ENCODE assay signal across 22 cellular contexts in the genomic region with DNA sequence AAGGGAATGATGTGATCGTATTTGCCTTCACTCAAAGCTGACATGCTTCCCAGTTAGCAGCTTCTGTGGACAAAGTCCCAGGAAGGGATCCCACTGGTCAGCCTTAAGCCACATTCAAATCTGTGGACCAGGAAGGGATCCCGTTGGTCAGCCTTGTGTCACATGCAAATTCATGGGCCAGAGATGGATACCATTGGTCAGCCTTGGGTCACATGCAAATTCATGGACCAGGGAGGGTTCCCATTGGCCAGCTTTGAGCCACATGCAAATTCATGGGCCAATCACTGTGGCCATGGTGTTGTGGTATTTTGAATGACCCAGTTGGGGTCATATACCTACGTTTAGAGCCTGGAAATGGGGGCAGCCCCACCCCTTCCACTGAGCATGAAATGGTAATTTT.
DNase-seq lines count a peak whose midpoint lies in the region; ATAC-seq, FAIRE-seq and TF ChIP-seq lines count a peak whose summit lies in the region.
"Had no signal": no experiment of that assay in that cellular context is flagged by ENCODE, and none has a peak within 500 bp of the region (broad histone marks: within the 10 kb centered on the region; RNA-seq: fewer than 3 reads in every experiment).

No MANE protein-coding gene starts in this region.

- H3K4me3 ChIP-seq in K562, result no peak overlapping the region
- H3K4me3 ChIP-seq in tibial nerve, result no peak overlapping the region
- H3K4me3 ChIP-seq: BLaER1 had no signal

- H3K4me3 Mint-ChIP-seq in Calu3 (ENCODE audit: low read depth, unreplicated experiment), result no peak overlapping the region
- no peak overlapping the region for H3K4me3 Mint-ChIP-seq in progenitor cell of endocrine pancreas (ENCODE audit: low read depth)
- H3K4me3 Mint-ChIP-seq: B cell; CD4-positive, CD25-positive, alpha-beta regulatory T cell; CD8-positive, alpha-beta memory T cell had no signal

- no peaks in the 10 kb centered on the region for H3K9me1 ChIP-seq in K562 (ENCODE audit: control insufficient read depth, insufficient read depth, low read length)

- CTCF ChIA-PET in K562 (lab: Yijun Ruan, JAX; ENCODE audit: low intra/inter-chr PET ratio) (no interaction called here), Calu3 (lab: Charles Lee) (no interaction called here)

- H3K27ac ChIP-seq in K562 (ENCODE audit: extremely low read depth, low read depth, low read length) (no peak overlapping the region), tibial nerve (no peak overlapping the region)
- H3K27ac ChIP-seq: 22Rv1, BLaER1, C4-2B had no signal

- H3K36me3 ChIP-seq in K562 (ENCODE audit: control insufficient read depth, insufficient read depth, low read length) (no peaks in the 10 kb centered on the region), tibial nerve (no peaks in the 10 kb centered on the region)
- H3K36me3 ChIP-seq: BLaER1 had no signal

- H3K27me3 Mint-ChIP-seq in Calu3 (ENCODE audit: unreplicated experiment), result no peaks in the 10 kb centered on the region
- peaks cover 70% of the 10 kb centered on the region for H3K27me3 Mint-ChIP-seq in progenitor cell of endocrine pancreas
- H3K27me3 Mint-ChIP-seq: CD4-positive, CD25-positive, alpha-beta regulatory T cell had no signal

- H3K36me3 Mint-ChIP-seq in Calu3 (ENCODE audit: insufficient read depth, unreplicated experiment), result no peaks in the 10 kb centered on the region
- H3K36me3 Mint-ChIP-seq in progenitor cell of endocrine pancreas (ENCODE audit: insufficient read depth), result no peaks in the 10 kb centered on the region
- H3K36me3 Mint-ChIP-seq: CD4-positive, CD25-positive, alpha-beta regulatory T cell; CD8-positive, alpha-beta memory T cell had no signal

- no peak for TF ChIP-seq EP300 in K562 (IDR thresholded peaks at IDR 0.05; ENCODE audit: low read length)
- TF ChIP-seq EP300 in tibial nerve (IDR thresholded peaks at IDR 0.05), result no peak

- H2AFZ ChIP-seq in K562 (ENCODE audit: low read depth, low read length), result no peak overlapping the region

- no peak overlapping the region for H3K9ac ChIP-seq in K562 (ENCODE audit: insufficient read depth in 1 of 2, low read depth in 2 of 2, low read length in 2 of 2)
- H3K9ac ChIP-seq: BLaER1 had no signal

- TF ChIP-seq RAD21 in K562 (CRISPR knock-in tag; conservative IDR thresholded peaks at IDR 0.05 in 1 of 2, IDR thresholded peaks at IDR 0.05 in 1 of 2), result no peak

- POLR2A ChIA-PET in K562 (lab: Yijun Ruan, JAX), result no interaction called here

- no peaks in the 10 kb centered on the region for H4K20me1 ChIP-seq in K562 (replicated peaks; ENCODE audit: control insufficient read depth, insufficient read depth, low read length)
- H4K20me1 ChIP-seq: BLaER1 had no signal

- H3K27ac Mint-ChIP-seq in Calu3 (ENCODE audit: unreplicated experiment) (no peak overlapping the region), progenitor cell of endocrine pancreas (no peak overlapping the region)
- H3K27ac Mint-ChIP-seq: B cell; CD4-positive, CD25-positive, alpha-beta regulatory T cell had no signal

- H3K27me3 ChIP-seq in K562 (ENCODE audit: control insufficient read depth in 2 of 2, insufficient read depth in 2 of 2, low read length in 2 of 2) (peaks cover 0 to 10% of the 10 kb centered on the region in 2 experiments; a peak in 2 of 5 replicates), tibial nerve (no peaks in the 10 kb centered on the region)
- H3K27me3 ChIP-seq: BLaER1 had no signal

- TF ChIP-seq CTCF in K562 (IDR thresholded peaks at IDR 0.05 in 2 of 3, conservative IDR thresholded peaks at IDR 0.05 in 1 of 3; ENCODE audit: insufficient read depth in 2 of 3, low read depth in 1 of 3, low read length in 3 of 3), result no peak
- no peak for TF ChIP-seq CTCF in Calu3 (IDR thresholded peaks at IDR 0.05; ENCODE audit: unreplicated experiment)
- TF ChIP-seq CTCF in progenitor cell of endocrine pancreas (IDR thresholded peaks at IDR 0.05; ENCODE audit: unreplicated experiment), result no peak
- no peak for TF ChIP-seq CTCF in tibial nerve (IDR thresholded peaks at IDR 0.05)

- in situ Hi-C loops in Caki2 (cut with HindIII; ENCODE audit: low pct_unique_long_range_greater_than_20kb, low sequenced_read_pairs), result no loop called here
- in situ Hi-C loops in K562 (cut with MboI), result no loop called here

- H3K4me1 ChIP-seq in K562 (replicated peaks in 1 of 2; ENCODE audit: control insufficient read depth in 2 of 2, insufficient read depth in 2 of 2, low read length in 2 of 2), result no peaks in the 10 kb centered on the region
- H3K4me1 ChIP-seq in tibial nerve, result no peaks in the 10 kb centered on the region

- no peaks in the 10 kb centered on the region for H3K79me2 ChIP-seq in K562 (ENCODE audit: control insufficient read depth, insufficient read depth, low read length)

- H3K4me2 ChIP-seq in K562 (ENCODE audit: insufficient read depth, low read length), result no peak overlapping the region
- H3K4me2 ChIP-seq: BLaER1 had no signal

- H3K4me1 Mint-ChIP-seq in Calu3 (ENCODE audit: low read depth, unreplicated experiment), result no peaks in the 10 kb centered on the region
- peaks cover 24% of the 10 kb centered on the region for H3K4me1 Mint-ChIP-seq in progenitor cell of endocrine pancreas (ENCODE audit: low read depth)
- H3K4me1 Mint-ChIP-seq: B cell; CD4-positive, CD25-positive, alpha-beta regulatory T cell; CD8-positive, alpha-beta memory T cell had no signal

- 0% methylated on average over 3 of the region's 3 CpGs for WGBS in K562 (ENCODE audit: insufficient coverage, low coverage, missing lambda C conversion rate)
- WGBS in tibial nerve, 2 donors, result 55 to 64% methylated on average over 3 of the region's 3 CpGs

- H3K9me3 Mint-ChIP-seq in Calu3 (ENCODE audit: low read depth, unreplicated experiment), result peaks cover 15% of the 10 kb centered on the region
- H3K9me3 Mint-ChIP-seq in progenitor cell of endocrine pancreas (ENCODE audit: low read depth), result no peaks in the 10 kb centered on the region

- no peak for FAIRE-seq in K562 (lab: Jason Lieb, UNC)
- FAIRE-seq: A204.1, G401.6, GM12892, H1 had no signal

- no peaks in the 10 kb centered on the region for H3K9me3 ChIP-seq in K562 (replicated peaks; ENCODE audit: control insufficient read depth, insufficient read depth, low read depth, low read length)
- no peaks in the 10 kb centered on the region for H3K9me3 ChIP-seq in tibial nerve
- H3K9me3 ChIP-seq: BLaER1 had no signal

- ATAC-seq in K562 (peak; percentile 70), HG02588 (IDR thresholded peaks at IDR 0.05; ENCODE audit: unreplicated experiment) (no peak)

- no peak for TF ChIP-seq POLR2A in K562 (conservative IDR thresholded peaks at IDR 0.05)
- TF ChIP-seq POLR2A in tibial nerve (IDR thresholded peaks at IDR 0.05), result no peak

- intact Hi-C loops in K562 (cut with micrococcal nuclease) (no loop called here), Calu3 (cut with micrococcal nuclease; ENCODE audit: unreplicated experiment) (no loop called here)

- no TSS peak for BruUV-seq in K562 (replicated peaks; lab: Mats Ljungman, UMichigan)
- no TSS peak for BruUV-seq in Calu3 (replicated peaks; lab: Mats Ljungman, UMichigan)

- DNase-seq in Caki2 (ENCODE audit: low read depth) (peak; percentile 4), NAMALWA (ENCODE audit: low spot score) (peak; percentile 15), K562 (ENCODE audit: extremely low read depth in 1 of 4, low spot score in 3 of 4) (peak; percentile 8 to 41 (median 29)), iPS-NIHi11 (ENCODE audit: low spot score) (peak; percentile 17), Calu3 (no peak), progenitor cell of endocrine pancreas (ENCODE audit: low spot score, unreplicated experiment) (no peak), tibial nerve (ENCODE audit: low spot score in 2 of 2) (no peak)
- DNase-seq: CD4-positive, CD25-positive, alpha-beta regulatory T cell; CD8-positive, alpha-beta memory T cell; DMS153; DND-41; H7; HCEC 1CT had no signal

TF ChIP-seq in K562, 482 proteins besides CTCF, POLR2A, EP300 and RAD21:
- TF ChIP-seq NFYB (IDR thresholded peaks at IDR 0.05; ENCODE audit: extremely low read depth, insufficient read length) (peak; percentile 33), ZNF444 (CRISPR knock-in tag; IDR thresholded peaks at IDR 0.05) (no peak)

Comparison
In these comparisons a context has a peak if more than half of its experiments do, and no peak if none do; other contexts are left out.
1. DNase-seq: peak in Caki2 (single experiment), NAMALWA (single experiment), K562 (4 of 4) and iPS-NIHi11 (single experiment); none in Calu3 (single experiment), progenitor cell of endocrine pancreas (single experiment) and tibial nerve (0 of 2).